Comparison of ENCODE assay signal across 21 cellular contexts in genomic region chr12:101663298-101663697, GRCh38.
"Had no signal": no experiment of that assay in that cellular context is flagged by ENCODE, and none has a peak within 500 bp of the region (broad histone marks: within the 10 kb centered on the region; RNA-seq: fewer than 3 reads in every experiment).

No MANE protein-coding gene starts in this region.

- H3K4me3 ChIP-seq: SJSA1, SK-N-MC had no signal

- H3K36me3 ChIP-seq: SJSA1 had no signal

- DNase-seq: IMR-90, Karpas-422, KG1, MM.1S, NCI-H1092 treated with DMSO at 0.1 percent for 48 hours, NCI-H1436, NCI-H187, NCI-H2029, NCI-H2081 treated with DMSO at 0.1 percent for 48 hours, NCI-H2171, NCI-H226, NCI-H446, NCI-H510A, NCI-H524 treated with DMSO at 0.1 percent for 48 hours, NCI-H69, NCI-H774, Right ventricle myocardium superior, RPMI8226, SIG-M5 had no signal

- H3K9me3 ChIP-seq: SJSA1 had no signal

- H3K27ac ChIP-seq: SJSA1, SK-N-MC had no signal

- H3K4me1 ChIP-seq: SJSA1 had no signal
